In the genomic region with DNA sequence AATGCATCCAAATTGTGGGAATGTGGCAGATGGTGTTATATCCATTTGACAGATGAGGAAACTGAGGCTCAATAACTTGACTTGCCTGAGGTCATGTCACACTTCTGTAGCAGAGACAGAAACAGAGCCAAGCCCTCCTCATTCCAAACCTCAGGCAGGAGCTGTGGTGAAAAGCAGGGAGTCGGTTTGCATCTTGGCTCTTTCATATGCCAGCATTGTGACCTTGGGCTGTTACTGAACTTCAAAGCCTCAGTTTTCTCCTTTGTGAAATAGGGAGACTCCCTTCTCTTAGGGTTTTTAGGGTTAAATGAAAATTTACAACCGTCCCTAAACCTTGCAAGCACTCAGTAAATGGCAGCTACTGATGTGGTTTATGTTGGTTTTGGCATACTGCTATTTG, we compare ENCODE assay signal across 1 cellular context.
TF ChIP-seq lines count a peak whose summit lies in the region.

No MANE protein-coding gene starts in this region.

TF ChIP-seq in H1, 55 proteins besides CTCF, POLR2A, EP300 and RAD21:
- TF ChIP-seq SP2 (IDR thresholded peaks at IDR 0.05; ENCODE audit: low read length): no peak
- TF ChIP-seq HDAC2 (IDR thresholded peaks at IDR 0.05; ENCODE audit: borderline replicate concordance in 1 of 2, low read depth in 2 of 2, low read length in 2 of 2): 0 out of 4 replicates have a peak, but pooled peaks of 1 of the 2 experiments have one; percentile 24
- no peak for TF ChIP-seq POLR2AphosphoS5 (IDR thresholded peaks at IDR 0.05; ENCODE audit: low read depth, low read length)
- TF ChIP-seq KDM1A (IDR thresholded peaks at IDR 0.05; ENCODE audit: borderline replicate concordance, low read length): peak; percentile 54; the same call in 1 of the 2 replicates
